In the genomic region with DNA sequence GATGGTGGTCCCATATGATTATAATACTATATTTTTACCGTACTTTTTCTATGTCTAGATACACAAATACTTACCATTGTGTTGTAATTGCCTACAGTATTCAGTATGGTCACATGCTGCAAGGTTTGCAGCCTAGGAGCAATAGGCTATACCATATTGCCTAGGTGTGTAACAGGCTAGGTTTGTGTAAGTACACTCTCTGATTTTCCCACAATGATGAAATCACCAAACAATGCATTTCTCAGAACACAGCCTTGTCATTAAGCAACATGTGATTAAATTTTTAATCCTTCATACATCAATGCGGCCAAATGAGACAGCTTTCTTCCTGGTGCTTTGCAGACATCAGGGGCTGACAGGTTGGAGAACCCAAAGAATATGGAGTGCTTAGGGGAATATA, we compare ENCODE assay signal across 35 cellular contexts. TPM values are rescaled to one million over a fixed set of nuclear protein-coding genes. Genes with fewer than 3 reads are reported as not detected.
"Had no signal": no experiment of that assay in that cellular context is flagged by ENCODE, and none has a peak within 500 bp of the region (broad histone marks: within the 10 kb centered on the region; RNA-seq: fewer than 3 reads in every experiment).

No MANE protein-coding gene starts in this region.

- H3K27ac ChIP-seq: gastrocnemius medialis, heart right ventricle, left lung, neutrophil, prostate gland, skin epidermis, spleen, testis, tibial artery had no signal

- ATAC-seq: effector memory CD8-positive, alpha-beta T cell; gastrocnemius medialis; heart right ventricle; left cardiac atrium; left lung; mucosa of descending colon; natural killer cell treated with Interleukin-12 subunit alpha and Interleukin-12 subunit beta and Interleukin-15 and Interleukin-18, amount 100 ng/mL, for 72 hours; right cardiac atrium; stimulated activated memory B cell treated with anti-CD40 and anti-IgM and Interleukin-4, amounts not matched to agents 10 μg/mL and 1 μg/mL and 100 μg/mL, for 72 hours; stimulated activated naive CD8-positive, alpha-beta T cell treated with anti-CD3 and anti-CD28 coated beads, Interleukin-15, Interleukin-2, amounts not matched to agents 100 U/mL and 50 U/mL, for 24 hours had no signal

- H3K27ac Mint-ChIP-seq: effector memory CD8-positive, alpha-beta T cell; mesothelial cell of epicardium; natural killer cell treated with Interleukin-12 subunit alpha and Interleukin-12 subunit beta and Interleukin-15 and Interleukin-18, amount 100 ng/mL, for 72 hours; stimulated activated memory B cell treated with anti-CD40 and anti-IgM and Interleukin-4, amounts not matched to agents 10 μg/mL and 1 μg/mL and 100 μg/mL, for 72 hours; type B pancreatic cell had no signal

- H3K36me3 ChIP-seq: gastrocnemius medialis, heart right ventricle, left lung, neutrophil, prostate gland, spleen, tibial artery had no signal

- H3K36me3 Mint-ChIP-seq: mesothelial cell of epicardium; naive B cell; natural killer cell treated with Interleukin-12 subunit alpha and Interleukin-12 subunit beta and Interleukin-15 and Interleukin-18, amount 100 ng/mL, for 72 hours; stimulated activated memory B cell treated with anti-CD40 and anti-IgM and Interleukin-4, amounts not matched to agents 10 μg/mL and 1 μg/mL and 100 μg/mL, for 72 hours; type B pancreatic cell had no signal

- DNase-seq: cortex of kidney; effector memory CD8-positive, alpha-beta T cell; foreskin fibroblast; gastrocnemius medialis; heart right ventricle; hippocampal formation; left cardiac atrium; left lung; mesenchymal stem cell; mucosa of descending colon; naive B cell; right cardiac atrium; spleen; stimulated activated CD4-positive, alpha-beta T cell treated with anti-CD3 and anti-CD28 coated beads, Interleukin-4, amount 100 ng/mL, for 4 hours; stimulated activated naive CD8-positive, alpha-beta T cell treated with anti-CD3 and anti-CD28 coated beads, Interleukin-15, Interleukin-2, amounts not matched to agents 100 U/mL and 50 U/mL, for 24 hours; substantia nigra; testis; tibial artery had no signal

- FAIRE-seq: endometrium, islet of Langerhans had no signal

- H3K27me3 ChIP-seq: testis had no signal

- H3K27me3 Mint-ChIP-seq: stimulated activated memory B cell treated with anti-CD40 and anti-IgM and Interleukin-4, amounts not matched to agents 10 μg/mL and 1 μg/mL and 100 μg/mL, for 72 hours had no signal

- H3K9me3 Mint-ChIP-seq: effector memory CD8-positive, alpha-beta T cell; mesothelial cell of epicardium; naive B cell; natural killer cell treated with Interleukin-12 subunit alpha and Interleukin-12 subunit beta and Interleukin-15 and Interleukin-18, amount 100 ng/mL, for 72 hours; stimulated activated memory B cell treated with anti-CD40 and anti-IgM and Interleukin-4, amounts not matched to agents 10 μg/mL and 1 μg/mL and 100 μg/mL, for 72 hours; type B pancreatic cell had no signal

- H3K4me1 ChIP-seq: gastrocnemius medialis, heart right ventricle, left lung, prostate gland, testis, tibial artery had no signal

- H3K4me3 Mint-ChIP-seq: effector memory CD8-positive, alpha-beta T cell; mesothelial cell of epicardium; natural killer cell treated with Interleukin-12 subunit alpha and Interleukin-12 subunit beta and Interleukin-15 and Interleukin-18, amount 100 ng/mL, for 72 hours; neural crest cell; stimulated activated memory B cell treated with anti-CD40 and anti-IgM and Interleukin-4, amounts not matched to agents 10 μg/mL and 1 μg/mL and 100 μg/mL, for 72 hours; type B pancreatic cell had no signal

- H3K9me3 ChIP-seq: gastrocnemius medialis, heart right ventricle, left lung, mucosa of descending colon, neutrophil, prostate gland, spleen, testis, tibial artery had no signal

- H3K4me3 ChIP-seq: gastrocnemius medialis, heart right ventricle, left lung, mucosa of descending colon, prostate gland, skin epidermis, spleen, testis, tibial artery had no signal

RNA-seq across cellular contexts. Expression of a gene that starts 37.3 kb away (rescaled TPM):
- total RNA-seq: osteocyte had no signal

RNA-seq across cellular contexts. Expression of a gene that starts 59.7 kb away (rescaled TPM):
- total RNA-seq: dermis microvascular lymphatic vessel endothelial cell, gastrocnemius medialis, glomerular endothelial cell, kidney epithelial cell, left cardiac atrium, left lung, lower leg skin, lung microvascular endothelial cell, mesothelial cell of epicardium, mucosa of descending colon, neural crest cell, osteocyte, prostate gland, right cardiac atrium, spleen, urinary bladder had no signal
- polyA plus RNA-seq: right cardiac atrium, urinary bladder had no signal
